8 cellular contexts compared by ENCODE assay signal in genomic region chrX:48521353-48522243, GRCh38. TPM values are rescaled to one million over a fixed set of nuclear protein-coding genes. Genes with fewer than 3 reads are reported as not detected.
DNase-seq lines count a peak whose midpoint lies in the region; ATAC-seq and TF ChIP-seq lines count a peak whose summit lies in the region.

Gene EBP, plus strand, starts transcription at chrX:48521808. Its CDS starts 1,964 bp downstream, at chrX:48523772.

- H3K9me3 ChIP-seq in right cardiac atrium (ENCODE audit: control insufficient read depth, low read length): no peaks in the 10 kb centered on the region
- H3K9me3 ChIP-seq in uterus: no peaks in the 10 kb centered on the region

- H3K36me3 ChIP-seq in uterus: no peaks in the 10 kb centered on the region

- H3K27ac ChIP-seq in angular gyrus (ENCODE audit: low read depth, low read length) (peak within 1 kb of the TSS; percentile 48), right cardiac atrium (ENCODE audit: low read length) (peak within 1 kb of the TSS; percentile 89), uterus (peak within 1 kb of the TSS; percentile 65 to 78)

- under 1% methylated on average over 66 of the region's 66 CpGs for whole genome bisulfite sequencing in right cardiac atrium

- TF ChIP-seq CTCF in uterus (IDR thresholded peaks at IDR 0.05): no peak

- TF ChIP-seq POLR2A in GM18505 (IDR thresholded peaks at IDR 0.05; ENCODE audit: borderline replicate concordance, extremely low read depth, insufficient read depth, insufficient read length) (peak; percentile 75), uterus (IDR thresholded peaks at IDR 0.05) (peak; percentile 31 to 48)

- H3K4me3 ChIP-seq in right cardiac atrium (ENCODE audit: low read length): peak within 1 kb of the TSS; percentile 82
- peak within 1 kb of the TSS; percentile 43 to 47 for H3K4me3 ChIP-seq in uterus

- H3K27me3 ChIP-seq in right cardiac atrium (ENCODE audit: control insufficient read depth, insufficient read depth) (no peaks in the 10 kb centered on the region), uterus (no peaks in the 10 kb centered on the region)

- intact Hi-C loops in T-helper 2 cell treated with Interferon-gamma antibody and Interleukin-4, amounts not matched to agents 100 ng/mL and 5 ng/mL, for 36 hours (cut with micrococcal nuclease): loop anchor here (1.0 kb wide), 5 partner anchors 13 to 748 kb away; partner anchors contain the start of genes FTSJ1, PORCN, PPP1R3F and RBM3
- intact Hi-C loops in right cardiac atrium (cut with DNase I): no loop called here
- intact Hi-C loops in uterus (cut with DNase I; ENCODE audit: low total_unique reads): no loop called here

- peaks cover 2% of the 10 kb centered on the region for H3K4me1 ChIP-seq in right cardiac atrium (ENCODE audit: control insufficient read depth, insufficient read depth, low read length)
- no peaks in the 10 kb centered on the region for H3K4me1 ChIP-seq in uterus

- DNase-seq in NCI-H1930 (lab: John Stamatoyannopoulos, UW) (peak; percentile 86 to 92), right cardiac atrium (peak; percentile 88 to 95 (median 95)), putamen (ENCODE audit: low spot score) (peak; percentile 84), uterus (peak; percentile 84 to 85)

- peak; percentile 92 for ATAC-seq in GM18505 (IDR thresholded peaks at IDR 0.05; ENCODE audit: unreplicated experiment)
- peak; percentile 88 for ATAC-seq in HG02970 (IDR thresholded peaks at IDR 0.05; ENCODE audit: low FRiP score, unreplicated experiment)
- peak; percentile 98 to 99 for ATAC-seq in right cardiac atrium

RNA-seq across cellular contexts. Expression of gene EBP, which starts in this region (rescaled TPM):
- total RNA-seq in T-helper 2 cell treated with Interferon-gamma antibody and Interleukin-4, amounts not matched to agents 100 ng/mL and 5 ng/mL, for 36 hours: 305 and 310 TPM in 2 replicates
- total RNA-seq in right cardiac atrium: 10 to 100 TPM; 74.8 to 93.4 (median 83.0) TPM
- 118 TPM for polyA plus RNA-seq in right cardiac atrium
- 10 to 100 TPM in 2 of 4 donors, 1 to 10 TPM in 1, not detected in 1; 2.4 to 23.0 (median 22.1) TPM for total RNA-seq in uterus

Comparison
In these comparisons a context has a peak if more than half of its experiments do, and no peak if none do; other contexts are left out.
1. Peak in every context shown above with its lines: DNase-seq, ATAC-seq, H3K4me3 ChIP-seq and H3K27ac ChIP-seq.